In the genomic region with DNA sequence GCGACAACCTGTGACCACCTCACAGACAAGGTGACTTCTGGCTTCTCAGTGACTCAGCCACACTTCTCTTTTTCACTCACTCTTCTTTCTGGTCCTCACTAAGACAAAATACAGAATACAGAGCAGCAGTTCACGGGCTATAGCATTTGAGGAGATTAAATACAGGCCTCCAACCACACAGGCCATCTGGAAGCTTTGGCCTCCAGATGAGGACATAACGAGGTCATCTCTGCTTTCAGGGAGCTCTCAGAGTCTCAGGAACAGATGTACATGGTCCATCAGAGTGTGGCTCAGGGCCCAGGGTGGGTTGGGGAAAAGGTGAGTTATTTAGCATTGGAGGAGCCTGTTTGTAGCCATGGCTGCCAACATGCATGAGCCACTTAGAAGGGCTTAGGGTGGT, we compare ENCODE assay signal across 15 cellular contexts.
"Had no signal": no experiment of that assay in that cellular context is flagged by ENCODE, and none has a peak within 500 bp of the region (broad histone marks: within the 10 kb centered on the region; RNA-seq: fewer than 3 reads in every experiment).

No MANE protein-coding gene starts in this region.

- H3K9me3 Mint-ChIP-seq: activated naive CD4-positive, alpha-beta T cell treated with anti-CD3 and anti-CD28 coated beads, Interleukin-2, amount 50 U/mL, for 72 hours; stimulated activated naive B cell treated with anti-CD40 and anti-IgM and Interleukin-4, amounts not matched to agents 10 μg/mL and 1 μg/mL and 100 μg/mL, for 72 hours; WTC11 had no signal

- ATAC-seq: activated CD4-positive, alpha-beta T cell treated with anti-CD3 and anti-CD28 coated beads for 36 hours; activated naive CD4-positive, alpha-beta T cell treated with anti-CD3 and anti-CD28 coated beads, Interleukin-2, amount 50 U/mL, for 72 hours; effector memory CD8-positive, alpha-beta T cell; left cardiac atrium; mucosa of descending colon; stimulated activated naive B cell treated with anti-CD40 and anti-IgM and Interleukin-4, amounts not matched to agents 10 μg/mL and 1 μg/mL and 100 μg/mL, for 72 hours had no signal

- H3K4me3 ChIP-seq: adrenal gland, hepatocyte, mucosa of descending colon, ovary had no signal

- H3K36me3 Mint-ChIP-seq: activated naive CD4-positive, alpha-beta T cell treated with anti-CD3 and anti-CD28 coated beads, Interleukin-2, amount 50 U/mL, for 72 hours; naive B cell; stimulated activated naive B cell treated with anti-CD40 and anti-IgM and Interleukin-4, amounts not matched to agents 10 μg/mL and 1 μg/mL and 100 μg/mL, for 72 hours; WTC11 had no signal

- H3K9me3 ChIP-seq: adrenal gland, mucosa of descending colon, ovary had no signal

- DNase-seq: activated CD4-positive, alpha-beta T cell treated with anti-CD3 and anti-CD28 coated beads for 36 hours; activated CD4-positive, alpha-beta T cell treated with anti-CD3 and anti-CD28 coated beads, Interleukin-2, amount 50 U/mL, for 48 hours; activated gamma-delta T cell treated with Interleukin-2 at 50 U/mL for 16 hours; effector memory CD8-positive, alpha-beta T cell; left cardiac atrium; mesenchymal stem cell; mucosa of descending colon; naive B cell; ovary; stimulated activated CD4-positive, alpha-beta T cell treated with anti-CD3 and anti-CD28 coated beads, Interleukin-4, amount 100 ng/mL, for 4 hours; stimulated activated naive B cell treated with anti-CD40 and anti-IgM and Interleukin-4, amounts not matched to agents 10 μg/mL and 1 μg/mL and 100 μg/mL, for 72 hours had no signal

- H3K4me1 Mint-ChIP-seq: activated CD4-positive, alpha-beta T cell treated with anti-CD3 and anti-CD28 coated beads for 36 hours; naive B cell; stimulated activated naive B cell treated with anti-CD40 and anti-IgM and Interleukin-4, amounts not matched to agents 10 μg/mL and 1 μg/mL and 100 μg/mL, for 72 hours had no signal

- H3K27ac Mint-ChIP-seq: activated CD4-positive, alpha-beta T cell treated with anti-CD3 and anti-CD28 coated beads for 36 hours; activated naive CD4-positive, alpha-beta T cell treated with anti-CD3 and anti-CD28 coated beads, Interleukin-2, amount 50 U/mL, for 72 hours; effector memory CD8-positive, alpha-beta T cell; naive B cell; stimulated activated naive B cell treated with anti-CD40 and anti-IgM and Interleukin-4, amounts not matched to agents 10 μg/mL and 1 μg/mL and 100 μg/mL, for 72 hours; WTC11 had no signal

- H3K36me3 ChIP-seq: adrenal gland, ovary had no signal

- H3K27ac ChIP-seq: adrenal gland, hepatocyte, ovary had no signal

- H3K4me3 Mint-ChIP-seq: activated CD4-positive, alpha-beta T cell treated with anti-CD3 and anti-CD28 coated beads for 36 hours; effector memory CD8-positive, alpha-beta T cell; naive B cell; stimulated activated naive B cell treated with anti-CD40 and anti-IgM and Interleukin-4, amounts not matched to agents 10 μg/mL and 1 μg/mL and 100 μg/mL, for 72 hours; WTC11 had no signal

- H3K27me3 ChIP-seq: adrenal gland, hepatocyte, ovary had no signal
